In the genomic region with DNA sequence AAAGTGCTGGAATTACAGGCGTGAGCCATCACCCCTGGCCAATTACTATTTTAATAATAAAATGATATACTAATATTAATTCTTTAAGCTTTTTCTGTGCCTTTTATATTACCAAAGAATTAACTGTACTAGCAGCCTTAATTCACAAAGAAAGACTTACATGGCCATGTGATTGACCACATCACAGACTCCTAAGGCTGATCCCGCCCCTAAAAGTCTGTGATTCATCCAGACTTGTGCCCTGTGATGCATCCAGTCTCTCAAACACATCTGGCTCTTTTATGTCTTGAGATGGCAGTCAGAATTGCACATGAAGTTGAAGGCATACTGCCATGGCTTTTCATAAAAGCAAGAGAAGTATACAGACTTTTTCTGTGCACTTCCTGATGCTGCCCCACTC, we compare ENCODE assay signal across 14 cellular contexts.
DNase-seq lines count a peak whose midpoint lies in the region; ATAC-seq and TF ChIP-seq lines count a peak whose summit lies in the region.
"Had no signal": no experiment of that assay in that cellular context is flagged by ENCODE, and none has a peak within 500 bp of the region (broad histone marks: within the 10 kb centered on the region; RNA-seq: fewer than 3 reads in every experiment).

No MANE protein-coding gene starts in this region.

- H3K9me2 ChIP-seq in PC-3 (replicated peaks; ENCODE audit: low read length) = no peaks in the 10 kb centered on the region

- H3K27ac ChIP-seq in PC-3 (ENCODE audit: low read length) (no peak overlapping the region), esophagus muscularis mucosa (replicated peaks in 1 of 4) (no peak overlapping the region)
- H3K27ac ChIP-seq: tibial artery had no signal

- H3K4me3 ChIP-seq in PC-3 (ENCODE audit: low read length) (no peak overlapping the region), esophagus muscularis mucosa (no peak overlapping the region)
- H3K4me3 ChIP-seq: tibial artery had no signal

- H3K9me3 Mint-ChIP-seq in activated CD4-positive, alpha-beta T cell treated with anti-CD3 and anti-CD28 coated beads for 36 hours (ENCODE audit: low read depth) = no peaks in the 10 kb centered on the region
- H3K9me3 Mint-ChIP-seq: naive B cell had no signal

- no peak overlapping the region for H3K4me3 Mint-ChIP-seq in activated CD4-positive, alpha-beta T cell treated with anti-CD3 and anti-CD28 coated beads for 36 hours
- H3K4me3 Mint-ChIP-seq: brain, naive B cell had no signal

- no peak overlapping the region for H3K9ac ChIP-seq in PC-3 (ENCODE audit: low read length)

- no peaks in the 10 kb centered on the region for H3K79me2 ChIP-seq in PC-3 (ENCODE audit: low read length)

- TF ChIP-seq CTCF in PC-3 (conservative IDR thresholded peaks at IDR 0.05; ENCODE audit: low read depth, low read length) (no peak), esophagus muscularis mucosa (IDR thresholded peaks at IDR 0.05) (no peak)

- peaks cover 14% of the 10 kb centered on the region for H3K4me1 Mint-ChIP-seq in activated CD4-positive, alpha-beta T cell treated with anti-CD3 and anti-CD28 coated beads for 36 hours
- H3K4me1 Mint-ChIP-seq: naive B cell had no signal

- no peaks in the 10 kb centered on the region for H3K36me3 ChIP-seq in PC-3 (ENCODE audit: low read depth, low read length)
- H3K36me3 ChIP-seq in esophagus muscularis mucosa = no peaks in the 10 kb centered on the region

- TF ChIP-seq EP300 in esophagus muscularis mucosa (IDR thresholded peaks at IDR 0.05) = no peak

- H3F3A ChIP-seq in PC-3 (ENCODE audit: low read length, unreplicated experiment) = no peaks in the 10 kb centered on the region

- peaks cover 31% of the 10 kb centered on the region for H3K27me3 Mint-ChIP-seq in activated CD4-positive, alpha-beta T cell treated with anti-CD3 and anti-CD28 coated beads for 36 hours

- peak; percentile 53 for DNase-seq in activated CD4-positive, alpha-beta T cell treated with anti-CD3 and anti-CD28 coated beads for 36 hours
- no peak for DNase-seq in activated CD4-positive, alpha-beta T cell treated with anti-CD3 and anti-CD28 coated beads for 1 hour
- DNase-seq in PC-3 (peak; percentile 2), fibroblast of gingiva (ENCODE audit: low read depth) (peak; percentile 42), renal cortical epithelial cell (ENCODE audit: low read depth) (peak; percentile 84), esophagus muscularis mucosa (ENCODE audit: extremely low spot score) (no peak), NAMALWA (ENCODE audit: low spot score) (no peak)
- DNase-seq: 8988T, naive B cell, NCI-H1105, NCI-H69, tibial artery had no signal

- ATAC-seq in activated CD4-positive, alpha-beta T cell treated with anti-CD3 and anti-CD28 coated beads for 36 hours = peak; percentile 89
- ATAC-seq in PC-3 = no peak
- ATAC-seq in GM19455 (IDR thresholded peaks at IDR 0.05; ENCODE audit: unreplicated experiment) = no peak

- H3K4me1 ChIP-seq in PC-3 (ENCODE audit: insufficient read depth, low read length) = peaks cover 3% of the 10 kb centered on the region
- peaks cover 16 to 61% (median 46%) of the 10 kb centered on the region in 4 donors for H3K4me1 ChIP-seq in esophagus muscularis mucosa

- no peaks in the 10 kb centered on the region for H3K27me3 ChIP-seq in PC-3 (ENCODE audit: low read length)
- no peaks in the 10 kb centered on the region for H3K27me3 ChIP-seq in esophagus muscularis mucosa
- H3K27me3 ChIP-seq: tibial artery had no signal

- H4K20me1 ChIP-seq in PC-3 (ENCODE audit: low read length) = no peaks in the 10 kb centered on the region

- POLR2A ChIA-PET in activated CD4-positive, alpha-beta T cell treated with anti-CD3 and anti-CD28 coated beads for 36 hours (lab: Charles Lee) = no interaction called here
- POLR2A ChIA-PET in PC-3 (lab: Charles Lee; ENCODE audit: unreplicated experiment) = interaction anchor here (0.6 kb wide), 1 partner anchor 617 kb away, joined by 4 read pairs; no protein-coding TSS in a partner anchor

- no peaks in the 10 kb centered on the region for H3K9me3 ChIP-seq in PC-3 (ENCODE audit: low read length)
- H3K9me3 ChIP-seq in esophagus muscularis mucosa = no peaks in the 10 kb centered on the region
- H3K9me3 ChIP-seq: tibial artery had no signal

- no TSS peak for BruUV-seq in PC-3 (replicated peaks; lab: Mats Ljungman, UMichigan)

- H3K36me3 Mint-ChIP-seq in activated CD4-positive, alpha-beta T cell treated with anti-CD3 and anti-CD28 coated beads for 36 hours (ENCODE audit: low read depth) = no peaks in the 10 kb centered on the region
- H3K36me3 Mint-ChIP-seq: naive B cell had no signal

- no peak overlapping the region for H2AFZ ChIP-seq in PC-3 (ENCODE audit: low read length)

- CTCF ChIA-PET in activated CD4-positive, alpha-beta T cell treated with anti-CD3 and anti-CD28 coated beads for 36 hours (lab: Charles Lee) = interaction anchor here (0.7 kb wide), 1 partner anchor 84 kb away, joined by 3 read pairs; no protein-coding TSS in a partner anchor
- CTCF ChIA-PET in PC-3 (lab: Charles Lee) = no interaction called here

- TF ChIP-seq POLR2A in esophagus muscularis mucosa (IDR thresholded peaks at IDR 0.05; ENCODE audit: low read depth) = no peak

- no peak overlapping the region for H3K27ac Mint-ChIP-seq in activated CD4-positive, alpha-beta T cell treated with anti-CD3 and anti-CD28 coated beads for 36 hours
- H3K27ac Mint-ChIP-seq: naive B cell had no signal

- intact Hi-C loops in activated CD4-positive, alpha-beta T cell treated with anti-CD3 and anti-CD28 coated beads for 36 hours (cut with DNase I, micrococcal nuclease) = loop anchor here in 1 of 2 experiments (5.0 kb wide), 1 partner anchor 61 kb away; no protein-coding TSS in a partner anchor
- intact Hi-C loops in PC-3 (cut with micrococcal nuclease) (no loop called here), esophagus muscularis mucosa (cut with DNase I) (no loop called here)

- no peak overlapping the region for H3K4me2 ChIP-seq in PC-3 (ENCODE audit: low read length)

- WGBS in esophagus muscularis mucosa = 98% methylated on average over 2 of the region's 2 CpGs

Comparison
In these comparisons a context has a peak if more than half of its experiments do, and no peak if none do; other contexts are left out.
1. DNase-seq: peak in activated CD4-positive, alpha-beta T cell treated with anti-CD3 and anti-CD28 coated beads for 36 hours (single experiment), PC-3 (single experiment), fibroblast of gingiva (single experiment) and renal cortical epithelial cell (single experiment); none in activated CD4-positive, alpha-beta T cell treated with anti-CD3 and anti-CD28 coated beads for 1 hour (single experiment), esophagus muscularis mucosa (single experiment) and NAMALWA (single experiment).